8 cellular contexts compared by ENCODE assay signal in genomic region chr22:44684506-44685383, GRCh38.
DNase-seq lines count a peak whose midpoint lies in the region; ATAC-seq and TF ChIP-seq lines count a peak whose summit lies in the region.

No MANE protein-coding gene starts in this region.

- H3K4me3 ChIP-seq in cardiac fibroblast (replicated peaks in 1 of 2; ENCODE audit: low read depth in 2 of 2, low read length in 2 of 2), result no peak overlapping the region

- DNase-seq in NCI-H1092 treated with DMSO at 0.1 percent for 48 hours (lab: John Stamatoyannopoulos, UW) (peak; percentile 30), NCI-H1092 (lab: John Stamatoyannopoulos, UW) (no peak), NCI-H226 (peak; percentile 77), cardiac fibroblast (ENCODE audit: low read depth in 2 of 2) (peak; percentile 92 to 94), kidney glomerular epithelial cell (lab: John Stamatoyannopoulos, UW) (peak; percentile 89)
- peak; percentile 70 for DNase-seq in activated CD4-positive, CD25-positive, alpha-beta regulatory T cell treated with anti-CD3 and anti-CD28 coated beads, Interleukin-2, amount 50 U/mL, for 16 hours (ENCODE audit: low read depth, low spot score)
- peak; percentile 84 to 85 for DNase-seq in stimulated activated CD4-positive, alpha-beta T cell treated with anti-CD3 and anti-CD28 coated beads, Interleukin-2, amount 100 ng/mL, for 24 hours

- peak; percentile 100 for TF ChIP-seq CTCF in cardiac fibroblast (IDR thresholded peaks at IDR 0.05; ENCODE audit: low read depth, low read length)

- ATAC-seq in HG02981 (IDR thresholded peaks at IDR 0.05; ENCODE audit: unreplicated experiment), result peak; percentile 52
